1 cellular context compared by ENCODE assay signal in the genomic region with DNA sequence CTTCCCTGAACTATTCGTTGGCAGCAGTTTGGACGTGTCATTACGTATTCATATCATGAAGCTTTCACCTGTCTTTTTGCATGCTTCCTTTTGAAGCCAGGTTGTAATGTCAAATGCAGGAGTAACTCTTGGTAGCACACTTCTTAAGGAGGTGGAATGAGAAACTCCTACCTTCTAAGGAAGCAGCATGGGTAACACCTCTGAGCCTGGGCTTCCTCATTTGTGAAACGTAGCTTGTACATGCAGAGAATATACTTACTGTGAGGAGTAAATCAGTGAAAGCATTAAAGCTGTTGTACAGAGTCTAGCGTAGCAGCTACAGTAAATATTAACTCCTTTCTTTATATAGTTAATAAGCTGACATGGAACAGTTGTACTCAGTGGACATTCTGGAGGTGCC.
TF ChIP-seq lines count a peak whose summit lies in the region.

No MANE protein-coding gene starts in this region.

TF ChIP-seq in GM12878, 131 proteins besides CTCF, POLR2A, EP300 and RAD21 (continued from another document):
- no peak for TF ChIP-seq E2F8 (IDR thresholded peaks at IDR 0.05; ENCODE audit: low read depth, partially characterized antibody)
- peak; percentile 12; the same call in 1 of the 2 replicates for TF ChIP-seq SPI1 (IDR thresholded peaks at IDR 0.05; ENCODE audit: borderline replicate concordance, insufficient read depth, low read depth, low read length)
